23 cellular contexts compared by ENCODE assay signal in the genomic region with DNA sequence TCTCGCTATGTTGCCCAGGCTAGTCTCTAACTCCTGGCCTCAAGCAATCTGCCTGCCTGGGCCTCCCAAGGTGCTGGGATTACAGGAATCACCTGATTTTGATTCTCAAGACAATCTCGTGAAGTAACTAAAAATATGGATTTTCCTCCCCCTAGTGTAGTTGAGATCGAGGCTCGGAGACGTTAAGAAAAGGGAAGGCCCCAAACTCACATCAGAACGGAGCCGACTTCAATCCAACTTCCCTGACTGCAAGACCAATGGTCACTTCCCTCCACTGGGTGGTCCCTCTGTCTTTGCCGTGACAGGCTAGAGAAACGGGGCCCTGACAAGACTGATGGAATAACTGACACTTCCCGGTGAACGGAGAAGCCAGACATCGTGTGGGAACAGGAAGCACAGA. TPM values are rescaled to one million over a fixed set of nuclear protein-coding genes. Genes with fewer than 3 reads are reported as not detected.
"Had no signal": no experiment of that assay in that cellular context is flagged by ENCODE, and none has a peak within 500 bp of the region (broad histone marks: within the 10 kb centered on the region; RNA-seq: fewer than 3 reads in every experiment).

No MANE protein-coding gene starts in this region.

- H3K27me3 ChIP-seq: body of pancreas, colonic mucosa, hepatocyte, pancreas, spleen, testis, upper lobe of left lung had no signal

- H3K79me2 ChIP-seq: hepatocyte had no signal

- H3K9me3 ChIP-seq: body of pancreas, colonic mucosa, pancreas, spleen, testis, upper lobe of left lung had no signal

- H3K9me3 Mint-ChIP-seq: activated B cell treated with CpG ODN at 0.5 μM for 24 hours; activated CD8-positive, alpha-beta T cell treated with anti-CD3 and anti-CD28 coated beads for 36 hours; activated naive CD8-positive, alpha-beta T cell treated with anti-CD3 and anti-CD28 coated beads for 36 hours; activated T-cell treated with anti-CD3 and anti-CD28 coated beads, Interleukin-2, amount 50 U/mL, for 4 hours; stimulated activated naive CD8-positive, alpha-beta T cell treated with anti-CD3 and anti-CD28 coated beads, Interleukin-15, amount 100 ng/mL, for 72 hours had no signal

- H3K4me3 Mint-ChIP-seq: activated B cell treated with CpG ODN at 0.5 μM for 24 hours; activated CD8-positive, alpha-beta T cell treated with anti-CD3 and anti-CD28 coated beads for 36 hours; activated naive CD8-positive, alpha-beta T cell treated with anti-CD3 and anti-CD28 coated beads for 36 hours; activated T-cell treated with anti-CD3 and anti-CD28 coated beads, Interleukin-2, amount 50 U/mL, for 4 hours; stimulated activated naive CD8-positive, alpha-beta T cell treated with anti-CD3 and anti-CD28 coated beads, Interleukin-15, amount 100 ng/mL, for 72 hours had no signal

- H2AFZ ChIP-seq: hepatocyte had no signal

- H3K27ac Mint-ChIP-seq: activated B cell treated with CpG ODN at 0.5 μM for 24 hours; activated CD8-positive, alpha-beta T cell treated with anti-CD3 and anti-CD28 coated beads for 36 hours; activated naive CD8-positive, alpha-beta T cell treated with anti-CD3 and anti-CD28 coated beads for 36 hours had no signal

- H3K4me1 Mint-ChIP-seq: activated B cell treated with CpG ODN at 0.5 μM for 24 hours; activated naive CD8-positive, alpha-beta T cell treated with anti-CD3 and anti-CD28 coated beads for 36 hours; stimulated activated naive CD8-positive, alpha-beta T cell treated with anti-CD3 and anti-CD28 coated beads, Interleukin-15, amount 100 ng/mL, for 72 hours had no signal

- FAIRE-seq: endometrium, keratinocyte, pancreas had no signal

- H3K27me3 Mint-ChIP-seq: activated B cell treated with CpG ODN at 0.5 μM for 24 hours; activated CD8-positive, alpha-beta T cell treated with anti-CD3 and anti-CD28 coated beads for 36 hours; activated naive CD8-positive, alpha-beta T cell treated with anti-CD3 and anti-CD28 coated beads for 36 hours; stimulated activated naive CD8-positive, alpha-beta T cell treated with anti-CD3 and anti-CD28 coated beads, Interleukin-15, amount 100 ng/mL, for 72 hours had no signal

- DNase-seq: activated B cell treated with CpG ODN at 0.5 μM for 24 hours; activated CD4-positive, alpha-beta T cell treated with anti-CD3 and anti-CD28 coated beads for 48 hours; activated CD8-positive, alpha-beta T cell treated with anti-CD3 and anti-CD28 coated beads for 36 hours; activated gamma-delta T cell treated with Interleukin-2 at 50 U/mL for 16 hours; activated naive CD8-positive, alpha-beta T cell treated with anti-CD3 and anti-CD28 coated beads for 36 hours; activated T-cell treated with anti-CD3 and anti-CD28 coated beads, Interleukin-2, amount 50 U/mL, for 4 hours; amygdala; body of pancreas; caudate nucleus; colonic mucosa; midbrain; pancreas; spleen; stimulated activated naive CD8-positive, alpha-beta T cell treated with anti-CD3 and anti-CD28 coated beads, Interleukin-15, amount 100 ng/mL, for 72 hours; testis; upper lobe of left lung had no signal

- H3K4me2 ChIP-seq: hepatocyte had no signal

- ATAC-seq: activated CD8-positive, alpha-beta T cell treated with anti-CD3 and anti-CD28 coated beads for 36 hours; body of pancreas; left lobe of liver; pancreas; sciatic nerve; stimulated activated naive CD8-positive, alpha-beta T cell treated with anti-CD3 and anti-CD28 coated beads, Interleukin-15, amount 100 ng/mL, for 72 hours had no signal

- H3K4me1 ChIP-seq: body of pancreas, colonic mucosa, pancreas, spleen, testis, upper lobe of left lung had no signal

- H3K27ac ChIP-seq: body of pancreas, colonic mucosa, hepatocyte, pancreas, spleen, testis, upper lobe of left lung had no signal

RNA-seq across cellular contexts. Expression of a gene that starts 28.3 kb away (rescaled TPM):
- total RNA-seq: activated B cell treated with CpG ODN at 0.5 μM for 24 hours; activated CD8-positive, alpha-beta T cell treated with anti-CD3 and anti-CD28 coated beads for 36 hours; activated naive CD8-positive, alpha-beta T cell treated with anti-CD3 and anti-CD28 coated beads for 36 hours; activated T-cell treated with anti-CD3 and anti-CD28 coated beads, Interleukin-2, amount 50 U/mL, for 4 hours; body of pancreas; colonic mucosa; glomerular endothelial cell; hepatocyte; left lobe of liver; lung microvascular endothelial cell; pancreas; sciatic nerve; spleen; upper lobe of left lung had no signal
